ENCODE assay signal across 1 cellular context in genomic region chr5:39757121-39757520, GRCh38.
TF ChIP-seq lines count a peak whose summit lies in the region.

No MANE protein-coding gene starts in this region.

TF ChIP-seq in HCT116, 20 proteins besides CTCF, POLR2A, EP300 and RAD21 (continued from another document):
- TF ChIP-seq ZNF274 (IDR thresholded peaks at IDR 0.05; ENCODE audit: low read depth, low read length) (no peak), MAX (IDR thresholded peaks at IDR 0.05) (no peak), CEBPB (IDR thresholded peaks at IDR 0.05; ENCODE audit: low read depth) (no peak), SIN3A (IDR thresholded peaks at IDR 0.05; ENCODE audit: low read depth) (no peak), JUND (IDR thresholded peaks at IDR 0.05) (no peak), ZBTB33 (IDR thresholded peaks at IDR 0.05; ENCODE audit: extremely low read depth, insufficient replicate concordance, low read length) (no peak), REST (IDR thresholded peaks at IDR 0.05; ENCODE audit: low read depth) (no peak), ZFX (IDR thresholded peaks at IDR 0.05) (no peak), ATF3 (IDR thresholded peaks at IDR 0.05) (no peak), SRF (IDR thresholded peaks at IDR 0.05; ENCODE audit: low read depth) (no peak), EZH2phosphoT487 (IDR thresholded peaks at IDR 0.05; ENCODE audit: borderline replicate concordance) (no peak), EZH2 (IDR thresholded peaks at IDR 0.05) (no peak), POLR2AphosphoS5 (IDR thresholded peaks at IDR 0.05; ENCODE audit: low read depth, low read length) (no peak), ELF1 (IDR thresholded peaks at IDR 0.05; ENCODE audit: borderline replicate concordance, low read depth) (no peak), YY1 (IDR thresholded peaks at IDR 0.05; ENCODE audit: extremely low read depth, insufficient replicate concordance, low read depth, low read length) (no peak), SP1 (IDR thresholded peaks at IDR 0.05; ENCODE audit: low read depth) (no peak)
